In the genomic region with DNA sequence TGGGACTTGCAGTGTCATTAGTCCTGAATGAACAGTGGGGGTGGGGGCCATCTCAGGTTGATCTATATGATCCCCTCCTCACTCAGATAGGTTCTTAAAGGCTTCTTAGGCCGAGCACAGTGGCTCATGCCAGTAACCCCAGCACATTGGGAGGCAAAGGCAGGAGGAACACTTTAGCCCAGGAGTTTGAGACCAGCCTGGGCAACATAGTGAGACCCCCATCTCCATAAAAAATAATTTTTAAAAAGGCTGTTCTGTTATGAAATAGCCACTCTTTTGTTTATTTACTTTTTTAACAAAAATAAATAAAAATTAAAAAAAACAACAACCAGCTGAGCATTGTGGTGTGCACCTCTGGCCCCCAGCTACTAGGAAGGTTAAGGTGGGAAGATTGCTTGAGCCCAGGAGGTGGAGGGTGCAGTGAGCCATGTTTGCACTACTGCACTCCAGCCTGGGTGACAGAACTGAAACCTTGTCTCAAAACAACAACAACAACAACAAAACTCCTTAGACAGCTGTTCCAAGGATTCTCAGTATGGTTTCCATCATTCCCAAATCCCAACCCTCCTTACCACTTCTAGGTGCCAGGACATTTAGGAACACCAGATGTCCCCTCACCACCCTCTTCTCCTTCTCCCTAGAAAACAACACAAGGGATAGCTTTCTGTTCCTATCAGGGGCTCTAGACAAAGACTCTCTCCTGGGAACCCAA, we compare ENCODE assay signal across 8 cellular contexts. TPM values are rescaled to one million over a fixed set of nuclear protein-coding genes. Genes with fewer than 3 reads are reported as not detected.
DNase-seq lines count a peak whose midpoint lies in the region; ATAC-seq and TF ChIP-seq lines count a peak whose summit lies in the region.

No MANE protein-coding gene starts in this region.

- H3K9me3 Mint-ChIP-seq in activated T-cell treated with anti-CD3 and anti-CD28 coated beads, Interleukin-2, amount 50 U/mL, for 24 hours: no peaks in the 10 kb centered on the region

- TF ChIP-seq CTCF in lung (IDR thresholded peaks at IDR 0.05; ENCODE audit: control extremely low read depth, extremely low read depth): no peak
- no peak for TF ChIP-seq CTCF in tibial artery (IDR thresholded peaks at IDR 0.05)

- H3K4me1 Mint-ChIP-seq in activated T-cell treated with anti-CD3 and anti-CD28 coated beads, Interleukin-2, amount 50 U/mL, for 24 hours (ENCODE audit: low read depth): peaks cover 76% of the 10 kb centered on the region

- H3K4me1 ChIP-seq in adipocyte (ENCODE audit: control insufficient read depth, insufficient read depth, low read length): peaks cover 39% of the 10 kb centered on the region
- peaks cover 13 to 19% of the 10 kb centered on the region in 2 donors for H3K4me1 ChIP-seq in lung (ENCODE audit: control insufficient read depth in 2 of 2, insufficient read depth in 2 of 2, low read length in 2 of 2)
- H3K4me1 ChIP-seq in tibial artery: peaks cover 0 to 72% (median 43%) of the 10 kb centered on the region in 4 donors

- peaks cover 23% of the 10 kb centered on the region for H3K36me3 Mint-ChIP-seq in activated T-cell treated with anti-CD3 and anti-CD28 coated beads, Interleukin-2, amount 50 U/mL, for 24 hours (ENCODE audit: low read depth)

- no peaks in the 10 kb centered on the region for H3K36me3 ChIP-seq in adipocyte (ENCODE audit: control insufficient read depth, insufficient read depth, low read length, severe bottlenecking)
- H3K36me3 ChIP-seq in lung (ENCODE audit: control insufficient read depth in 2 of 2, insufficient read depth in 2 of 2, low read length in 2 of 2): no peaks in the 10 kb centered on the region
- peaks cover 0 to 5% (median 3%) of the 10 kb centered on the region in 3 donors for H3K36me3 ChIP-seq in tibial artery

- no peak for ATAC-seq in lung (ENCODE audit: insufficient read depth, low FRiP score)
- no peak for ATAC-seq in esophagus mucosa

- H3K4me3 Mint-ChIP-seq in activated T-cell treated with anti-CD3 and anti-CD28 coated beads, Interleukin-2, amount 50 U/mL, for 24 hours: peak overlapping the region; percentile 99

- WGBS in lung, 2 donors: 15 to 45% methylated on average over 1 of the region's 1 CpG

- intact Hi-C loops in tibial artery (cut with DNase I; ENCODE audit: low total_unique reads): loop anchor here (5.0 kb wide), 1 partner anchor 36 kb away; no protein-coding TSS in a partner anchor

- peak overlapping the region; percentile 99 for H3K27ac Mint-ChIP-seq in activated T-cell treated with anti-CD3 and anti-CD28 coated beads, Interleukin-2, amount 50 U/mL, for 24 hours

- no peak for DNase-seq in activated T-cell treated with anti-CD3 and anti-CD28 coated beads, Interleukin-2, amount 50 U/mL, for 24 hours
- DNase-seq in activated T-cell treated with anti-CD3 and anti-CD28 coated beads, Interleukin-2, amount 50 U/mL, for 48 hours: no peak
- DNase-seq in adipocyte (ENCODE audit: low read depth): no peak
- no peak for DNase-seq in lung (ENCODE audit: low spot score)
- DNase-seq in tibial artery: no peak
- no peak for DNase-seq in NCI-H1105 (lab: John Stamatoyannopoulos, UW)
- no peak for DNase-seq in hepatic stellate cell (ENCODE audit: low spot score)

- no peaks in the 10 kb centered on the region for H3K9me3 ChIP-seq in adipocyte (ENCODE audit: control insufficient read depth, low read length)
- no peaks in the 10 kb centered on the region for H3K9me3 ChIP-seq in lung (ENCODE audit: control insufficient read depth in 2 of 2, insufficient read depth in 1 of 2, low read length in 1 of 2)
- H3K9me3 ChIP-seq in tibial artery: no peaks in the 10 kb centered on the region

- H3K9ac ChIP-seq in adipocyte (ENCODE audit: low read length): peak overlapping the region; percentile 78

- H3K27me3 Mint-ChIP-seq in activated T-cell treated with anti-CD3 and anti-CD28 coated beads, Interleukin-2, amount 50 U/mL, for 24 hours: no peaks in the 10 kb centered on the region

- H3K27me3 ChIP-seq in adipocyte (replicated peaks; ENCODE audit: control insufficient read depth, insufficient read depth, low read length) (no peaks in the 10 kb centered on the region), lung (ENCODE audit: control insufficient read depth, insufficient read depth) (no peaks in the 10 kb centered on the region), tibial artery (no peaks in the 10 kb centered on the region)

- H3K4me3 ChIP-seq in adipocyte (ENCODE audit: low read length) (peak overlapping the region; percentile 51), lung (no peak overlapping the region), tibial artery (no peak overlapping the region)

- H3K27ac ChIP-seq in lung (ENCODE audit: low read depth in 1 of 2, low read length in 1 of 2) (peak overlapping the region; percentile 83 to 99), tibial artery (peak overlapping the region; percentile 89 to 100)

RNA-seq across cellular contexts. Expression of a gene that starts 2.0 kb away (rescaled TPM):
- total RNA-seq in lung: 10 to 100 TPM; 37.3 to 61.8 TPM
- polyA plus RNA-seq in lung: 10 to 100 TPM; 60.8 to 83.9 TPM
- 65.0 TPM for total RNA-seq in esophagus mucosa

RNA-seq across cellular contexts. Expression of a gene that starts 4.7 kb away (rescaled TPM):
- total RNA-seq in lung (100 to 1,000 TPM in 1 of 2 donors, 10 to 100 TPM in 1; 47.3 to 140 TPM), esophagus mucosa (93.1 TPM)
- 100 to 1,000 TPM in 1 of 2 donors, 10 to 100 TPM in 1; 53.9 to 103 TPM for polyA plus RNA-seq in lung

RNA-seq across cellular contexts. Expression of a gene that starts 26.3 kb away (rescaled TPM):
- 1 to 10 TPM; 2.0 to 6.0 TPM for total RNA-seq in lung
- polyA plus RNA-seq in lung: 1 to 10 TPM; 2.8 to 3.8 TPM
- 2.7 TPM for total RNA-seq in esophagus mucosa
